Comparison of ENCODE assay signal across 12 cellular contexts in genomic region chr20:64055893-64056638, GRCh38. TPM values are rescaled to one million over a fixed set of nuclear protein-coding genes. Genes with fewer than 3 reads are reported as not detected.
DNase-seq lines count a peak whose midpoint lies in the region; ATAC-seq, FAIRE-seq and TF ChIP-seq lines count a peak whose summit lies in the region.
"Had no signal": no experiment of that assay in that cellular context is flagged by ENCODE, and none has a peak within 500 bp of the region (broad histone marks: within the 10 kb centered on the region; RNA-seq: fewer than 3 reads in every experiment).

No MANE protein-coding gene starts in this region.

- FAIRE-seq in small intestine (lab: Jason Lieb, UNC): no peak

- DNase-seq in NCI-H1694 (lab: John Stamatoyannopoulos, UW): peak; percentile 22
- DNase-seq in NCI-H1694 treated with DMSO at 0.1 percent for 48 hours (lab: John Stamatoyannopoulos, UW): no peak
- DNase-seq in right atrium auricular region (ENCODE audit: low spot score): no peak
- DNase-seq in upper lobe of right lung: no peak
- no peak for DNase-seq in small intestine
- no peak for DNase-seq in activated T-cell treated with anti-CD3 and anti-CD28 coated beads for 4 hours
- DNase-seq: activated CD4-positive, alpha-beta T cell treated with anti-CD3 and anti-CD28 coated beads, Interleukin-2, amount 50 U/mL, for 48 hours; caudate nucleus; H9 had no signal

- ATAC-seq in upper lobe of right lung: peak; percentile 5

- H3K9me3 ChIP-seq in right atrium auricular region: no peaks in the 10 kb centered on the region
- H3K9me3 ChIP-seq in upper lobe of right lung: no peaks in the 10 kb centered on the region
- H3K9me3 ChIP-seq in small intestine (ENCODE audit: control insufficient read depth, low read depth): no peaks in the 10 kb centered on the region
- H3K9me3 ChIP-seq: thoracic aorta had no signal

- no peak for TF ChIP-seq CTCF in right atrium auricular region (IDR thresholded peaks at IDR 0.05)
- no peak for TF ChIP-seq CTCF in upper lobe of right lung (IDR thresholded peaks at IDR 0.05)

- WGBS in small intestine, 3 donors: 46 to 55% (median 51%) methylated on average over 19 to 22 of the region's 22 CpGs

- H3K4me3 ChIP-seq in right atrium auricular region (peak overlapping the region in 1 of 2 donors; percentile 8), upper lobe of right lung (peak overlapping the region; percentile 32), small intestine (ENCODE audit: low read depth in 1 of 2, low read length in 2 of 2) (no peak overlapping the region)
- H3K4me3 ChIP-seq: thoracic aorta had no signal

- no peaks in the 10 kb centered on the region for H3K27me3 ChIP-seq in right atrium auricular region
- peaks cover 19% of the 10 kb centered on the region for H3K27me3 ChIP-seq in upper lobe of right lung
- peaks cover 4 to 16% of the 10 kb centered on the region in 2 donors for H3K27me3 ChIP-seq in small intestine (ENCODE audit: control insufficient read depth in 2 of 2, insufficient read depth in 2 of 2, low read length in 2 of 2)

- intact Hi-C loops in upper lobe of right lung (cut with DNase I): no loop called here

- H3K4me1 ChIP-seq in right atrium auricular region (peaks cover 0 to 42% of the 10 kb centered on the region in 2 donors), upper lobe of right lung (peaks cover 14% of the 10 kb centered on the region), small intestine (ENCODE audit: control insufficient read depth in 2 of 2, insufficient read depth in 1 of 2, low read depth in 1 of 2, low read length in 1 of 2) (no peaks in the 10 kb centered on the region)

- H3K36me3 ChIP-seq in right atrium auricular region (no peaks in the 10 kb centered on the region), upper lobe of right lung (no peaks in the 10 kb centered on the region), small intestine (ENCODE audit: control insufficient read depth in 2 of 2, insufficient read depth in 2 of 2, low read length in 2 of 2) (no peaks in the 10 kb centered on the region)
- H3K36me3 ChIP-seq: thoracic aorta had no signal

- peak overlapping the region; percentile 65 to 73 for H3K27ac ChIP-seq in right atrium auricular region
- H3K27ac ChIP-seq in upper lobe of right lung: peak overlapping the region; percentile 75
- peak overlapping the region in 1 of 2 donors; percentile 83 for H3K27ac ChIP-seq in small intestine (ENCODE audit: low read depth in 1 of 2, low read length in 1 of 2)
- H3K27ac ChIP-seq: 22Rv1 had no signal

RNA-seq across cellular contexts. Expression of gene SOX18, which starts 6.6 kb away (rescaled TPM):
- 10 to 100 TPM; 15.1 to 17.2 TPM for total RNA-seq in right atrium auricular region
- total RNA-seq in upper lobe of right lung: 135 TPM
- 10 to 100 TPM in 1 of 3 donors, 1 to 10 TPM in 1, under 1 TPM in 1; 0.67 to 26.8 (median 2.2) TPM for polyA plus RNA-seq in small intestine
- total RNA-seq: OCI-LY7 had no signal

RNA-seq across cellular contexts. Expression of gene TCEA2, which starts 6.9 kb away (rescaled TPM):
- total RNA-seq in right atrium auricular region: 10 to 100 TPM; 17.8 to 25.5 TPM
- 40.2 TPM for total RNA-seq in upper lobe of right lung
- polyA plus RNA-seq in small intestine: 10 to 100 TPM in 1 of 3 donors, 1 to 10 TPM in 2; 7.8 to 15.8 (median 9.5) TPM

RNA-seq across cellular contexts. Expression of gene C20orf204, which starts 20.1 kb away (rescaled TPM):
- total RNA-seq in right atrium auricular region (under 1 TPM; 0.07 to 0.35 TPM), upper lobe of right lung (1.9 TPM)
- polyA plus RNA-seq in small intestine: 1 to 10 TPM in 2 of 3 donors, under 1 TPM in 1; 0.91 to 2.4 (median 1.8) TPM

RNA-seq across cellular contexts. Expression of gene RGS19, which starts 23.3 kb away (rescaled TPM):
- 10 to 100 TPM in 1 of 2 donors, 1 to 10 TPM in 1; 7.8 to 14.1 TPM for total RNA-seq in right atrium auricular region
- 40.8 TPM for total RNA-seq in upper lobe of right lung
- polyA plus RNA-seq in small intestine: 10 to 100 TPM in 1 of 3 donors, 1 to 10 TPM in 2; 1.8 to 10.8 (median 6.4) TPM

RNA-seq across cellular contexts. Expression of gene OPRL1, which starts 23.8 kb away (rescaled TPM):
- 1 to 10 TPM in 1 of 2 donors, under 1 TPM in 1; 0.75 to 1.4 TPM for total RNA-seq in right atrium auricular region
- 1.9 TPM for total RNA-seq in upper lobe of right lung
- under 1 TPM in 1 of 3 donors, not detected in 2; 0.30 TPM for polyA plus RNA-seq in small intestine
